In genomic region chr19:58361900-58362271, GRCh38 we compare ENCODE assay signal across 8 cellular contexts. TPM values are rescaled to one million over a fixed set of nuclear protein-coding genes. Genes with fewer than 3 reads are reported as not detected.
DNase-seq lines count a peak whose midpoint lies in the region; ATAC-seq and FAIRE-seq lines count a peak whose summit lies in the region.

No MANE protein-coding gene starts in this region.

- no peaks in the 10 kb centered on the region for H3K79me2 ChIP-seq in ACC112 (ENCODE audit: control insufficient read depth, insufficient read depth, low read length, unreplicated experiment)

- H3K4me3 ChIP-seq in ACC112 (ENCODE audit: low read depth, low read length): peak overlapping the region; percentile 92

- FAIRE-seq in GM18507 (lab: Jason Lieb, UNC): no peak

- no peaks in the 10 kb centered on the region for H3K27me3 ChIP-seq in ACC112 (ENCODE audit: insufficient read depth, low read length)

- in situ Hi-C loops in SK-MEL-5 (cut with HindIII; ENCODE audit: low pct_unique_long_range_greater_than_20kb, low sequenced_read_pairs): no loop called here

- peak overlapping the region; percentile 94 for H2AFZ ChIP-seq in ACC112 (ENCODE audit: low read length, unreplicated experiment)

- peak; percentile 32 for DNase-seq in GM18507 (ENCODE audit: extremely low spot score, insufficient read length, low read depth)
- peak; percentile 30 for DNase-seq in SK-MEL-5 (ENCODE audit: low read depth, low spot score)
- peak; percentile 43 for DNase-seq in brain pericyte (ENCODE audit: low read depth, low spot score)
- DNase-seq in left kidney (ENCODE audit: low read depth, low spot score): peak; percentile 80
- DNase-seq in stimulated activated CD4-positive, alpha-beta T cell treated with anti-CD3 and anti-CD28 coated beads, TNF-alpha, amount 100 ng/mL, for 24 hours (ENCODE audit: low read depth in 3 of 3): peak in 2 of 3 experiments; percentile 21 to 62
- DNase-seq in HPDE6-E6E7 (ENCODE audit: extremely low spot score): no peak

- H3K27ac ChIP-seq in ACC112 (ENCODE audit: low read depth, low read length): peak overlapping the region; percentile 89

- no peaks in the 10 kb centered on the region for H3K4me1 ChIP-seq in ACC112 (ENCODE audit: control insufficient read depth, insufficient read depth, low read length, unreplicated experiment)

- ATAC-seq in HG03439 (IDR thresholded peaks at IDR 0.05; ENCODE audit: unreplicated experiment): peak; percentile 20

- no peaks in the 10 kb centered on the region for H3K36me3 ChIP-seq in ACC112 (ENCODE audit: insufficient read depth, low read length)

RNA-seq across cellular contexts. Expression of gene ZNF497, which starts 0.7 kb away (rescaled TPM):
- total RNA-seq in SK-MEL-5 (2014; rRNA removed; shearing (Covaris generic)): 0.40 and 1.3 TPM in 2 replicates
- polyA plus RNA-seq in SK-MEL-5 (2015; cell fraction: cytosol; rRNA removed): 0.25 and 0.93 TPM in 2 replicates
- polyA plus RNA-seq in SK-MEL-5 (2015; cell fraction: nucleus; rRNA removed): 0.51 and 1.2 TPM in 2 replicates

RNA-seq across cellular contexts. Expression of gene A1BG, which starts 8.6 kb away (rescaled TPM):
- 18.7 and 23.4 TPM in 2 replicates for total RNA-seq in SK-MEL-5 (2014; rRNA removed; shearing (Covaris generic))
- polyA plus RNA-seq in SK-MEL-5 (2015; cell fraction: cytosol; rRNA removed): 29.3 and 65.7 TPM in 2 replicates
- polyA plus RNA-seq in SK-MEL-5 (2015; cell fraction: nucleus; rRNA removed): 10.4 and 17.9 TPM in 2 replicates

RNA-seq across cellular contexts. Expression of gene ZNF837, which starts 18.9 kb away (rescaled TPM):
- 0.40 and 0.87 TPM in 2 replicates for total RNA-seq in SK-MEL-5 (2014; rRNA removed; shearing (Covaris generic))
- polyA plus RNA-seq in SK-MEL-5 (2015; cell fraction: cytosol; rRNA removed): 0.76 and 2.1 TPM in 2 replicates
- polyA plus RNA-seq in SK-MEL-5 (2015; cell fraction: nucleus; rRNA removed): not detected in 2 replicates

RNA-seq across cellular contexts. Expression of gene RPS5, which starts 25.2 kb away (rescaled TPM):
- total RNA-seq in SK-MEL-5 (2014; rRNA removed; shearing (Covaris generic)): 1,789 and 1,795 TPM in 2 replicates
- 1,491 and 2,015 TPM in 2 replicates for polyA plus RNA-seq in SK-MEL-5 (2015; cell fraction: cytosol; rRNA removed)
- 265 and 318 TPM in 2 replicates for polyA plus RNA-seq in SK-MEL-5 (2015; cell fraction: nucleus; rRNA removed)

RNA-seq across cellular contexts. Expression of gene RNF225, which starts 33.6 kb away (rescaled TPM):
- total RNA-seq in SK-MEL-5 (2014; rRNA removed; shearing (Covaris generic)): not detected in 2 replicates
- polyA plus RNA-seq in SK-MEL-5 (2015; cell fraction: cytosol; rRNA removed): not detected in 2 replicates
- polyA plus RNA-seq in SK-MEL-5 (2015; cell fraction: nucleus; rRNA removed): not detected in 2 replicates
